14 cellular contexts compared by ENCODE assay signal in genomic region chr14:99258341-99258781, GRCh38. TPM values are rescaled to one million over a fixed set of nuclear protein-coding genes. Genes with fewer than 3 reads are reported as not detected.
A peak's percentile ranks its signal among the peaks of the same experiment; 100 is the strongest.
DNase-seq lines count a peak whose midpoint lies in the region; ATAC-seq lines count a peak whose summit lies in the region.
"Had no signal": no experiment of that assay in that cellular context is flagged by ENCODE, and none has a peak within 500 bp of the region (broad histone marks: within the 10 kb centered on the region; RNA-seq: fewer than 3 reads in every experiment).

No MANE protein-coding gene starts in this region.

- H3K4me1 Mint-ChIP-seq in T-helper 1 cell treated with Interleukin-12 subunit alpha and Interleukin-12 subunit beta and Interleukin-4 antibody, amounts not matched to agents 30 μg/mL and 1 μg/mL, for 36 hours (ENCODE audit: low read depth) = peaks cover 84% of the 10 kb centered on the region

- H3K36me3 Mint-ChIP-seq in T-helper 1 cell treated with Interleukin-12 subunit alpha and Interleukin-12 subunit beta and Interleukin-4 antibody, amounts not matched to agents 30 μg/mL and 1 μg/mL, for 36 hours (ENCODE audit: low read depth) = peaks cover 58% of the 10 kb centered on the region

- H3K27ac Mint-ChIP-seq in T-helper 1 cell treated with Interleukin-12 subunit alpha and Interleukin-12 subunit beta and Interleukin-4 antibody, amounts not matched to agents 30 μg/mL and 1 μg/mL, for 36 hours = peak overlapping the region; percentile 97

- DNase-seq in DMS79 treated with DMSO at 0.1 percent for 48 hours (lab: John Stamatoyannopoulos, UW) (peak; percentile 11), DMS79 (lab: John Stamatoyannopoulos, UW) (no peak), left lobe of liver (ENCODE audit: low spot score) (no peak), NCI-H774 (lab: John Stamatoyannopoulos, UW) (no peak)
- DNase-seq: Caco-2, MG63, NCI-H2107, SW 1271 had no signal

- ATAC-seq in left lobe of liver (no peak), esophagus mucosa (no peak)
- ATAC-seq: mucosa of descending colon had no signal

- no peaks in the 10 kb centered on the region for H3K27me3 Mint-ChIP-seq in T-helper 1 cell treated with Interleukin-12 subunit alpha and Interleukin-12 subunit beta and Interleukin-4 antibody, amounts not matched to agents 30 μg/mL and 1 μg/mL, for 36 hours (ENCODE audit: low read depth)

- H3K27ac ChIP-seq in esophagus (ENCODE audit: low read depth in 2 of 2, low read length in 1 of 2) (peak overlapping the region; percentile 29 to 60), skin epidermis (peak overlapping the region in 20 of 21 experiments; percentile 33 to 99 (median 84))
- H3K27ac ChIP-seq: 22Rv1 had no signal

- no peaks in the 10 kb centered on the region for H3K9me3 ChIP-seq in esophagus (ENCODE audit: control insufficient read depth in 2 of 2, insufficient read depth in 1 of 2, low read depth in 1 of 2, low read length in 1 of 2)
- H3K9me3 ChIP-seq: Caco-2, MG63, mucosa of descending colon had no signal

- no peaks in the 10 kb centered on the region for H3K9me3 Mint-ChIP-seq in T-helper 1 cell treated with Interleukin-12 subunit alpha and Interleukin-12 subunit beta and Interleukin-4 antibody, amounts not matched to agents 30 μg/mL and 1 μg/mL, for 36 hours

- H3K36me3 ChIP-seq in esophagus (ENCODE audit: control insufficient read depth in 2 of 2, insufficient read depth in 2 of 2, low read length in 1 of 2) = peaks cover 0 to 3% of the 10 kb centered on the region in 2 donors
- H3K36me3 ChIP-seq: MG63 had no signal

- WGBS in esophagus, 2 donors = 11 to 30% methylated on average over 8 of the region's 8 CpGs

- peak overlapping the region; percentile 93 for H3K4me3 Mint-ChIP-seq in T-helper 1 cell treated with Interleukin-12 subunit alpha and Interleukin-12 subunit beta and Interleukin-4 antibody, amounts not matched to agents 30 μg/mL and 1 μg/mL, for 36 hours

- no peaks in the 10 kb centered on the region for H3K27me3 ChIP-seq in esophagus (ENCODE audit: control insufficient read depth in 1 of 2, insufficient read depth in 2 of 2, low read length in 2 of 2)
- H3K27me3 ChIP-seq: MG63 had no signal

- H3K4me3 ChIP-seq in esophagus (ENCODE audit: low read depth in 1 of 2, low read length in 2 of 2) = peak overlapping the region in 1 of 2 donors; percentile 29
- H3K4me3 ChIP-seq in skin epidermis = peak overlapping the region in 2 of 7 experiments; percentile 13 to 15
- H3K4me3 ChIP-seq: MG63, mucosa of descending colon had no signal

- H3K4me1 ChIP-seq in esophagus (ENCODE audit: control insufficient read depth in 2 of 2, insufficient read depth in 2 of 2, low read length in 1 of 2) = peaks cover 3 to 29% of the 10 kb centered on the region in 2 donors
- H3K4me1 ChIP-seq: Caco-2 had no signal

RNA-seq across cellular contexts. Expression of gene BCL11B, which starts 13.6 kb away (rescaled TPM):
- 1 to 10 TPM; 1.7 to 2.2 TPM for polyA plus RNA-seq in esophagus
- total RNA-seq in left lobe of liver (0.43 TPM), esophagus mucosa (10.6 TPM)
